ENCODE assay signal across 12 cellular contexts in genomic region chr10:130341325-130341724, GRCh38.
DNase-seq lines count a peak whose midpoint lies in the region; ATAC-seq and TF ChIP-seq lines count a peak whose summit lies in the region.
"Had no signal": no experiment of that assay in that cellular context is flagged by ENCODE, and none has a peak within 500 bp of the region (broad histone marks: within the 10 kb centered on the region; RNA-seq: fewer than 3 reads in every experiment).

No MANE protein-coding gene starts in this region.

- peaks cover 80% of the 10 kb centered on the region for H3K27me3 ChIP-seq in left ventricle myocardium inferior (ENCODE audit: low read depth)
- H3K27me3 ChIP-seq in vagina = no peaks in the 10 kb centered on the region

- no peak overlapping the region for H3K27ac ChIP-seq in left ventricle myocardium inferior (replicated peaks)
- no peak overlapping the region for H3K27ac ChIP-seq in OCI-LY7 (ENCODE audit: low read depth, low read length, poor library complexity, severe bottlenecking)
- no peak overlapping the region for H3K27ac ChIP-seq in vagina
- H3K27ac ChIP-seq: SK-N-MC had no signal

- no peak overlapping the region for H2AFZ ChIP-seq in OCI-LY7 (ENCODE audit: low read length)

- H3K4me1 ChIP-seq in left ventricle myocardium inferior (no peaks in the 10 kb centered on the region), OCI-LY7 (ENCODE audit: insufficient read depth, low read length, poor library complexity, severe bottlenecking) (no peaks in the 10 kb centered on the region), vagina (no peaks in the 10 kb centered on the region)

- no peaks in the 10 kb centered on the region for H3K9me2 ChIP-seq in OCI-LY7 (ENCODE audit: insufficient read depth, low read length)

- intact Hi-C loops in left ventricle myocardium inferior (cut with micrococcal nuclease) (no loop called here), Right ventricle myocardium superior (cut with DNase I) (no loop called here), OCI-LY7 (cut with micrococcal nuclease; ENCODE audit: unreplicated experiment) (no loop called here), vagina (cut with DNase I) (no loop called here)

- peaks cover 2% of the 10 kb centered on the region for H3K9me3 ChIP-seq in left ventricle myocardium inferior (replicated peaks)
- H3K9me3 ChIP-seq in OCI-LY7 (ENCODE audit: low read length) = no peaks in the 10 kb centered on the region
- H3K9me3 ChIP-seq in vagina = no peaks in the 10 kb centered on the region

- H3K4me3 ChIP-seq in left ventricle myocardium inferior (no peak overlapping the region), OCI-LY7 (ENCODE audit: low read depth, low read length, poor library complexity, severe bottlenecking) (no peak overlapping the region), vagina (no peak overlapping the region)
- H3K4me3 ChIP-seq: SK-N-MC had no signal

- ATAC-seq in Right ventricle myocardium superior (ENCODE audit: poor library complexity) (no peak), HG02678 (IDR thresholded peaks at IDR 0.05; ENCODE audit: unreplicated experiment) (no peak)

- no peak for TF ChIP-seq POLR2A in vagina (IDR thresholded peaks at IDR 0.05)

- no peaks in the 10 kb centered on the region for H3K36me3 ChIP-seq in left ventricle myocardium inferior
- H3K36me3 ChIP-seq in OCI-LY7 (ENCODE audit: insufficient read depth, low read length) = no peaks in the 10 kb centered on the region
- H3K36me3 ChIP-seq in vagina = no peaks in the 10 kb centered on the region

- no peak overlapping the region for H3K4me2 ChIP-seq in OCI-LY7 (ENCODE audit: low read length)

- BruUV-seq in OCI-LY7 (replicated peaks; lab: Mats Ljungman, UMichigan) = no TSS peak

- TF ChIP-seq CTCF in left ventricle myocardium inferior (IDR thresholded peaks at IDR 0.05; ENCODE audit: borderline replicate concordance) (peak; percentile 70), OCI-LY7 (conservative IDR thresholded peaks at IDR 0.05; ENCODE audit: low read length) (peak; percentile 73), vagina (IDR thresholded peaks at IDR 0.05) (no peak)

- no peaks in the 10 kb centered on the region for H4K20me1 ChIP-seq in OCI-LY7 (ENCODE audit: insufficient read depth, low read length)

- H3K79me2 ChIP-seq in OCI-LY7 (ENCODE audit: insufficient read depth, low read depth, low read length) = no peaks in the 10 kb centered on the region

- CTCF ChIA-PET in OCI-LY7 (lab: Charles Lee; ENCODE audit: unreplicated experiment) = no interaction called here

- DNase-seq in left ventricle myocardium inferior (no peak), Right ventricle myocardium superior (no peak), OCI-LY7 (ENCODE audit: low spot score) (peak; percentile 18), iris pigment epithelial cell (ENCODE audit: low read depth) (peak; percentile 11), vagina (ENCODE audit: extremely low spot score in 2 of 2) (peak; percentile 27 to 67), cerebellum (ENCODE audit: low spot score) (no peak), cerebellar nuclear complex (lab: John Stamatoyannopoulos, UW) (no peak)
- DNase-seq: activated gamma-delta T cell; effector CD4-positive, alpha-beta T cell; NCI-H146 had no signal

- POLR2A ChIA-PET in OCI-LY7 (lab: Charles Lee) = no interaction called here

Comparison
In these comparisons a context has a peak if more than half of its experiments do, and no peak if none do; other contexts are left out.
1. DNase-seq: peak in OCI-LY7 (single experiment), iris pigment epithelial cell (single experiment) and vagina (2 of 2); none in left ventricle myocardium inferior (single experiment), Right ventricle myocardium superior (single experiment), cerebellum (single experiment) and cerebellar nuclear complex (0 of 2).
2. CTCF ChIP-seq: peak in left ventricle myocardium inferior (single experiment) and OCI-LY7 (single experiment); none in vagina (0 of 3).